ENCODE assay signal across 13 cellular contexts in the genomic region with DNA sequence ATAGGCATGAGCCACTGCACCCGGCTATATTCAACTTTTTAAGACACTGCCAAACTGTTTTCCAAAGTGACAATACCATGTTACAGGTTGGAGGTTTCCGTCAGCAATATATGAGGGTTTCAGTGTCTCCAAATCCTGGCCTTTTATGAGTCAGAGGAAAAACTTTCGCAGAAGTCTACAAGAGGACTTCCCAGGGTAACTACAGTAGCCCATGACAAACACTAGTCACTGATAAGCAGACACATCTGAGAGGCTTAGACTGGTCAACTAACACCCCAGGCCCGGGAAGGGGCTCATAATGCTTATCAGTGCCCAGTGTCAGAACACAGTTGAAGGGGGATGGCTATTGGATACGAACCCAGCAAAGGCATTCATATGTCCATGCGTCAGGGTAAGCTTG.
DNase-seq lines count a peak whose midpoint lies in the region; ATAC-seq and TF ChIP-seq lines count a peak whose summit lies in the region.
"Had no signal": no experiment of that assay in that cellular context is flagged by ENCODE, and none has a peak within 500 bp of the region (broad histone marks: within the 10 kb centered on the region; RNA-seq: fewer than 3 reads in every experiment).

No MANE protein-coding gene starts in this region.

- H3K23ac ChIP-seq in trophoblast cell (ENCODE audit: low read length): no peak overlapping the region

- no peak overlapping the region for H3K4ac ChIP-seq in trophoblast cell (ENCODE audit: low read depth, low read length)

- no peak overlapping the region for H4K91ac ChIP-seq in trophoblast cell (ENCODE audit: low read depth, low read length)

- POLR2A ChIA-PET in Panc1 (lab: Charles Lee): no interaction called here

- H3K36me3 Mint-ChIP-seq in endodermal cell (ENCODE audit: low read depth): peaks cover 66% of the 10 kb centered on the region
- H3K36me3 Mint-ChIP-seq: activated naive CD8-positive, alpha-beta T cell treated with anti-CD3 and anti-CD28 coated beads, Interleukin-2, amount 10 ng/mL, durations not matched to agents 7 days and 5 days; CD8-positive, alpha-beta memory T cell had no signal

- H3K79me2 ChIP-seq in trophoblast cell (ENCODE audit: control insufficient read depth, insufficient read depth, low read length, poor library complexity): no peaks in the 10 kb centered on the region

- DNase-seq in EH (ENCODE audit: low read depth) (peak; percentile 68), Panc1 (ENCODE audit: low read depth, low spot score) (no peak), endodermal cell (no peak), trophoblast cell (peak; percentile 73 to 96), Peyer's patch (no peak)
- DNase-seq in activated CD4-positive, alpha-beta T cell treated with anti-CD3 and anti-CD28 coated beads for 48 hours: no peak
- DNase-seq in stimulated activated CD4-positive, alpha-beta T cell treated with anti-CD3 and anti-CD28 coated beads, Interleukin-2, amount 100 ng/mL, for 24 hours: no peak
- DNase-seq: activated naive CD8-positive, alpha-beta T cell treated with anti-CD3 and anti-CD28 coated beads, Interleukin-2, amount 10 ng/mL, durations not matched to agents 7 days and 5 days; CD8-positive, alpha-beta memory T cell; NCI-H187 treated with DMSO at 0.1 percent for 48 hours had no signal

- no peak overlapping the region for H4K12ac ChIP-seq in trophoblast cell (ENCODE audit: low read depth, low read length)

- H2AFZ ChIP-seq in trophoblast cell (ENCODE audit: insufficient read depth, low read length, poor library complexity): no peak overlapping the region

- H3K4me1 Mint-ChIP-seq in endodermal cell: peaks cover 8% of the 10 kb centered on the region
- H3K4me1 Mint-ChIP-seq: activated naive CD8-positive, alpha-beta T cell treated with anti-CD3 and anti-CD28 coated beads, Interleukin-2, amount 10 ng/mL, durations not matched to agents 7 days and 5 days; CD8-positive, alpha-beta memory T cell had no signal

- H3K27ac ChIP-seq in Panc1 (ENCODE audit: low read length) (peak overlapping the region; percentile 17; the same call in 1 of the 2 replicates), endodermal cell (ENCODE audit: low read depth, low read length) (no peak overlapping the region), trophoblast cell (ENCODE audit: low read depth, low read length) (peak overlapping the region; percentile 52), Peyer's patch (no peak overlapping the region)
- H3K27ac ChIP-seq: KMS-11, skin epidermis had no signal

- BruUV-seq in Panc1 (replicated peaks; lab: Mats Ljungman, UMichigan): no TSS peak

- TF ChIP-seq POLR2A in Peyer's patch (IDR thresholded peaks at IDR 0.05): no peak

- H3K9ac ChIP-seq in endodermal cell (ENCODE audit: extremely low read depth, low read length, poor library complexity, severe bottlenecking) (no peak overlapping the region), trophoblast cell (ENCODE audit: low read length) (no peak overlapping the region)
- H3K9ac ChIP-seq: KMS-11 had no signal

- H2BK5ac ChIP-seq in trophoblast cell (ENCODE audit: low read depth, low read length, poor library complexity): no peak overlapping the region

- H3K18ac ChIP-seq in trophoblast cell (ENCODE audit: low read length): no peak overlapping the region

- H3K9me3 Mint-ChIP-seq in endodermal cell: no peaks in the 10 kb centered on the region

- peaks cover 5% of the 10 kb centered on the region for H3K79me1 ChIP-seq in trophoblast cell (ENCODE audit: low read length)

- no peak overlapping the region for H4K8ac ChIP-seq in trophoblast cell (ENCODE audit: low read depth, low read length)

- peak; percentile 69 for ATAC-seq in Panc1
- no peak for ATAC-seq in GM18858 (IDR thresholded peaks at IDR 0.05; ENCODE audit: unreplicated experiment)

- CTCF ChIA-PET in Panc1 (lab: Charles Lee): no interaction called here

- no peak overlapping the region for H3K14ac ChIP-seq in trophoblast cell (ENCODE audit: low read length)

- H2AK5ac ChIP-seq in trophoblast cell (ENCODE audit: low read length): no peak overlapping the region

- H3K4me3 ChIP-seq in Panc1 (ENCODE audit: low read depth in 2 of 2, low read length in 2 of 2) (no peak overlapping the region), endodermal cell (ENCODE audit: low read length) (no peak overlapping the region), trophoblast cell (ENCODE audit: low read depth, low read length) (no peak overlapping the region), Peyer's patch (no peak overlapping the region)
- H3K4me3 ChIP-seq: skin epidermis had no signal

- WGBS in endodermal cell (ENCODE audit: insufficient coverage in 1 of 2, insufficient read length in 1 of 2), 2 experiments: 90% methylated on average over 3 to 6 of the region's 6 CpGs
- no CpG with 5 or more reads among the region's 6 CpGs for WGBS in trophoblast cell (ENCODE audit: extremely low coverage, insufficient coverage, insufficient read length)

- H3K27me3 ChIP-seq in Panc1 (ENCODE audit: control insufficient read depth, insufficient read depth, low read length): no peaks in the 10 kb centered on the region
- no peaks in the 10 kb centered on the region for H3K27me3 ChIP-seq in endodermal cell (ENCODE audit: control insufficient read depth, insufficient read depth, low read length, poor library complexity, severe bottlenecking)
- H3K27me3 ChIP-seq in trophoblast cell (ENCODE audit: insufficient read depth, low read length): no peaks in the 10 kb centered on the region
- no peaks in the 10 kb centered on the region for H3K27me3 ChIP-seq in Peyer's patch

- no peaks in the 10 kb centered on the region for H3K27me3 Mint-ChIP-seq in endodermal cell (ENCODE audit: insufficient read depth)
- H3K27me3 Mint-ChIP-seq: activated naive CD8-positive, alpha-beta T cell treated with anti-CD3 and anti-CD28 coated beads, Interleukin-2, amount 10 ng/mL, durations not matched to agents 7 days and 5 days had no signal

- H3K4me1 ChIP-seq in Panc1 (ENCODE audit: control insufficient read depth, insufficient read depth, low read length): no peaks in the 10 kb centered on the region
- H3K4me1 ChIP-seq in endodermal cell (ENCODE audit: control insufficient read depth, insufficient read depth, low read length): no peaks in the 10 kb centered on the region
- peaks cover 8 to 10% of the 10 kb centered on the region in 2 experiments for H3K4me1 ChIP-seq in trophoblast cell (ENCODE audit: control insufficient read depth in 1 of 2, insufficient read depth in 2 of 2, low read length in 2 of 2)
- no peaks in the 10 kb centered on the region for H3K4me1 ChIP-seq in Peyer's patch

- intact Hi-C loops in Panc1 (cut with micrococcal nuclease; ENCODE audit: unreplicated experiment): no loop called here

- no peak overlapping the region for H2BK120ac ChIP-seq in trophoblast cell (ENCODE audit: insufficient read depth, low read length, poor library complexity)

- H3K9me3 ChIP-seq in Panc1 (ENCODE audit: control insufficient read depth, insufficient read depth, low read depth, low read length) (no peaks in the 10 kb centered on the region), endodermal cell (ENCODE audit: control insufficient read depth, low read length) (peaks cover 3% of the 10 kb centered on the region), trophoblast cell (ENCODE audit: insufficient read depth, low read depth, low read length) (no peaks in the 10 kb centered on the region), Peyer's patch (no peaks in the 10 kb centered on the region)

- H3K36me3 ChIP-seq in Panc1 (ENCODE audit: control insufficient read depth, insufficient read depth, low read length): no peaks in the 10 kb centered on the region
- H3K36me3 ChIP-seq in endodermal cell (ENCODE audit: control insufficient read depth, insufficient read depth, low read length): peaks cover 80% of the 10 kb centered on the region
- peaks cover 3 to 4% of the 10 kb centered on the region in 2 experiments for H3K36me3 ChIP-seq in trophoblast cell (ENCODE audit: control insufficient read depth in 1 of 2, insufficient read depth in 2 of 2, low read length in 2 of 2)
- no peaks in the 10 kb centered on the region for H3K36me3 ChIP-seq in Peyer's patch

- no peak for TF ChIP-seq CTCF in Panc1 (IDR thresholded peaks at IDR 0.05)
- TF ChIP-seq CTCF in endodermal cell (conservative IDR thresholded peaks at IDR 0.05): no peak
- TF ChIP-seq CTCF in Peyer's patch (IDR thresholded peaks at IDR 0.05): no peak

- H3K4me2 ChIP-seq in trophoblast cell (ENCODE audit: low read length): no peak overlapping the region
- H3K4me2 ChIP-seq: KMS-11 had no signal

- H3K27ac Mint-ChIP-seq in endodermal cell: peak overlapping the region; percentile 84
- H3K27ac Mint-ChIP-seq: activated naive CD8-positive, alpha-beta T cell treated with anti-CD3 and anti-CD28 coated beads, Interleukin-2, amount 10 ng/mL, durations not matched to agents 7 days and 5 days had no signal

- in situ Hi-C loops in Panc1 (cut with HindIII; ENCODE audit: low pct_unique_long_range_greater_than_20kb, low sequenced_read_pairs): no loop called here

- H3K4me3 Mint-ChIP-seq in endodermal cell: no peak overlapping the region
- H3K4me3 Mint-ChIP-seq: activated naive CD8-positive, alpha-beta T cell treated with anti-CD3 and anti-CD28 coated beads, Interleukin-2, amount 10 ng/mL, durations not matched to agents 7 days and 5 days; CD8-positive, alpha-beta memory T cell had no signal

- no peak overlapping the region for H2BK12ac ChIP-seq in trophoblast cell (ENCODE audit: low read length)

Comparison
In these comparisons a context has a peak if more than half of its experiments do, and no peak if none do; other contexts are left out.
1. DNase-seq: peak in EH (single experiment) and trophoblast cell (2 of 2); none in Panc1 (single experiment), endodermal cell (single experiment), Peyer's patch (0 of 3), activated CD4-positive, alpha-beta T cell treated with anti-CD3 and anti-CD28 coated beads for 48 hours (single experiment) and stimulated activated CD4-positive, alpha-beta T cell treated with anti-CD3 and anti-CD28 coated beads, Interleukin-2, amount 100 ng/mL, for 24 hours (0 of 2).
2. H3K27ac ChIP-seq: peak in Panc1 (single experiment) and trophoblast cell (single experiment); none in endodermal cell (single experiment) and Peyer's patch (0 of 4).